ENCODE assay signal across 7 cellular contexts in genomic region chr1:241611063-241611462, GRCh38. TPM values are rescaled to one million over a fixed set of nuclear protein-coding genes. Genes with fewer than 3 reads are reported as not detected.
DNase-seq lines count a peak whose midpoint lies in the region; ATAC-seq and TF ChIP-seq lines count a peak whose summit lies in the region.

No MANE protein-coding gene starts in this region.

- no peaks in the 10 kb centered on the region for H3K4me1 ChIP-seq in thyroid gland

- peak; percentile 53 for TF ChIP-seq CTCF in kidney epithelial cell (IDR thresholded peaks at IDR 0.05; ENCODE audit: insufficient read depth, low read length, poor library complexity, severe bottlenecking)
- peak in 5 of 6 experiments; percentile 27 to 75 (median 57) for TF ChIP-seq CTCF in thyroid gland (IDR thresholded peaks at IDR 0.05)

- no peak overlapping the region for H3K27ac ChIP-seq in thyroid gland

- H3K36me3 ChIP-seq in kidney epithelial cell (ENCODE audit: control insufficient read depth, insufficient read depth, low read length) (no peaks in the 10 kb centered on the region), thyroid gland (no peaks in the 10 kb centered on the region)

- DNase-seq in ELR (ENCODE audit: low read depth) (peak; percentile 83), NCI-H82 (lab: John Stamatoyannopoulos, UW) (peak; percentile 86), brain pericyte (ENCODE audit: low read depth, low spot score) (peak; percentile 25), kidney epithelial cell (ENCODE audit: low read depth) (no peak), thyroid gland (no peak)

- no peak for TF ChIP-seq POLR2A in thyroid gland (IDR thresholded peaks at IDR 0.05)

- intact Hi-C loops in thyroid gland (cut with DNase I) = loop anchor here (10.0 kb wide), 1 partner anchor 224 kb away; no protein-coding TSS in a partner anchor

- ATAC-seq in GM19468 (IDR thresholded peaks at IDR 0.05; ENCODE audit: extremely low read depth, unreplicated experiment) = peak; percentile 97
- ATAC-seq in HG03469 (IDR thresholded peaks at IDR 0.05; ENCODE audit: unreplicated experiment) = peak; percentile 95

- H3K9me3 ChIP-seq in thyroid gland = no peaks in the 10 kb centered on the region

- WGBS in thyroid gland, 2 donors = 19 to 24% methylated on average over 3 of the region's 3 CpGs

- H3K27me3 ChIP-seq in kidney epithelial cell (ENCODE audit: control insufficient read depth, insufficient read depth, low read length) (no peaks in the 10 kb centered on the region), thyroid gland (no peaks in the 10 kb centered on the region)

- H3K4me3 ChIP-seq in kidney epithelial cell (ENCODE audit: low read depth, low read length) = no peak overlapping the region
- no peak overlapping the region for H3K4me3 ChIP-seq in thyroid gland (replicated peaks in 1 of 3)

RNA-seq across cellular contexts. Expression of gene CHML, which starts 29.1 kb away (rescaled TPM):
- total RNA-seq in kidney epithelial cell (15.3 and 20.5 TPM in 2 replicates), thyroid gland (10 to 100 TPM in 3 of 4 donors, 1 to 10 TPM in 1; 7.9 to 13.9 (median 11.3) TPM)

RNA-seq across cellular contexts. Expression of gene OPN3, which starts 29.1 kb away (rescaled TPM):
- 25.7 and 29.8 TPM in 2 replicates for total RNA-seq in kidney epithelial cell
- total RNA-seq in thyroid gland = 10 to 100 TPM; 19.2 to 45.0 (median 31.3) TPM

RNA-seq across cellular contexts. Expression of gene WDR64, which starts 41.0 kb away (rescaled TPM):
- not detected in 2 replicates for total RNA-seq in kidney epithelial cell
- total RNA-seq in thyroid gland = not detected

Comparison
In these comparisons a context has a peak if more than half of its experiments do, and no peak if none do; other contexts are left out.
1. DNase-seq: peak in ELR (single experiment), NCI-H82 (single experiment) and brain pericyte (single experiment); none in kidney epithelial cell (single experiment) and thyroid gland (0 of 2).